12 cellular contexts compared by ENCODE assay signal in genomic region chr11:47377571-47378010, GRCh38. TPM values are rescaled to one million over a fixed set of nuclear protein-coding genes. Genes with fewer than 3 reads are reported as not detected.
DNase-seq lines count a peak whose midpoint lies in the region; ATAC-seq and TF ChIP-seq lines count a peak whose summit lies in the region.
"Had no signal": no experiment of that assay in that cellular context is flagged by ENCODE, and none has a peak within 500 bp of the region (broad histone marks: within the 10 kb centered on the region; RNA-seq: fewer than 3 reads in every experiment).

No MANE protein-coding gene starts in this region.

- H3K27me3 ChIP-seq in breast epithelium (no peaks in the 10 kb centered on the region), mammary epithelial cell (ENCODE audit: insufficient read depth, low read length) (no peaks in the 10 kb centered on the region), vagina (no peaks in the 10 kb centered on the region)

- BruUV-seq in mammary epithelial cell (replicated peaks; lab: Mats Ljungman, UMichigan), result no TSS peak

- intact Hi-C loops in breast epithelium (cut with DNase I; ENCODE audit: low total_unique reads) (no loop called here), mammary epithelial cell (cut with micrococcal nuclease) (no loop called here), vagina (cut with DNase I) (loop anchor here (5.0 to 10.0 kb wide), 2 partner anchors 75 to 237 kb away; no protein-coding TSS in a partner anchor)

- TF ChIP-seq CTCF in breast epithelium (IDR thresholded peaks at IDR 0.05), result no peak
- no peak for TF ChIP-seq CTCF in mammary epithelial cell (conservative IDR thresholded peaks at IDR 0.05 in 1 of 2, IDR thresholded peaks at IDR 0.05 in 1 of 2; ENCODE audit: extremely low read depth in 1 of 2, insufficient read depth in 1 of 2, low read depth in 1 of 2, low read length in 2 of 2)
- no peak for TF ChIP-seq CTCF in vagina (IDR thresholded peaks at IDR 0.05)

- no peaks in the 10 kb centered on the region for H3K9me3 Mint-ChIP-seq in memory B cell

- peaks cover 5% of the 10 kb centered on the region for H3K36me3 Mint-ChIP-seq in memory B cell

- in situ Hi-C loops in mammary epithelial cell (cut with MboI; ENCODE audit: low sequenced_read_pairs in 2 of 2), result no loop called here

- H3K4me3 ChIP-seq in breast epithelium, result peak overlapping the region; percentile 24 to 51 (median 44)
- H3K4me3 ChIP-seq in mammary epithelial cell (replicated peaks in 1 of 3; ENCODE audit: insufficient read depth in 1 of 3, low read depth in 2 of 3, low read length in 3 of 3), result no peak overlapping the region
- peak overlapping the region in 1 of 2 donors; percentile 29 for H3K4me3 ChIP-seq in vagina

- H3K4me2 ChIP-seq in mammary epithelial cell (ENCODE audit: insufficient read depth, low read depth, low read length), result no peak overlapping the region

- H3K27me3 Mint-ChIP-seq in memory B cell, result no peaks in the 10 kb centered on the region

- WGBS in mammary epithelial cell (ENCODE audit: low coverage, missing lambda C conversion rate), result 98% methylated on average over 5 of the region's 5 CpGs

- TF ChIP-seq POLR2A in breast epithelium (IDR thresholded peaks at IDR 0.05) (no peak), vagina (IDR thresholded peaks at IDR 0.05) (no peak)

- CTCF ChIA-PET in mammary epithelial cell (lab: Charles Lee; ENCODE audit: low non-redundant PET), result no interaction called here

- H3K36me3 ChIP-seq in breast epithelium, result no peaks in the 10 kb centered on the region
- no peaks in the 10 kb centered on the region for H3K36me3 ChIP-seq in mammary epithelial cell (ENCODE audit: insufficient read depth, low read length)
- H3K36me3 ChIP-seq in vagina, result no peaks in the 10 kb centered on the region

- no peak overlapping the region for H2AFZ ChIP-seq in mammary epithelial cell (ENCODE audit: low read depth, low read length)

- H3K4me3 Mint-ChIP-seq in memory B cell, result peak overlapping the region; percentile 98

- ATAC-seq in memory B cell (ENCODE audit: low read depth) (no peak), HG03565 (IDR thresholded peaks at IDR 0.05; ENCODE audit: unreplicated experiment) (no peak), GM21528 (IDR thresholded peaks at IDR 0.05; ENCODE audit: low FRiP score, unreplicated experiment) (no peak)

- H3K9me3 ChIP-seq in breast epithelium, result no peaks in the 10 kb centered on the region
- H3K9me3 ChIP-seq in mammary epithelial cell (replicated peaks; ENCODE audit: insufficient read depth, low read length), result no peaks in the 10 kb centered on the region
- no peaks in the 10 kb centered on the region for H3K9me3 ChIP-seq in vagina

- H3K27ac ChIP-seq in breast epithelium, result no peak overlapping the region
- no peak overlapping the region for H3K27ac ChIP-seq in mammary epithelial cell (ENCODE audit: insufficient read depth, low read depth, low read length)
- peak overlapping the region; percentile 44 for H3K27ac ChIP-seq in angular gyrus (ENCODE audit: low read depth, low read length)
- H3K27ac ChIP-seq in vagina, result peak overlapping the region; percentile 27

- H3K79me2 ChIP-seq in mammary epithelial cell (ENCODE audit: insufficient read depth, low read length), result no peaks in the 10 kb centered on the region

- dilution Hi-C loops in mammary epithelial cell (cut with HindIII; ENCODE audit: low sequenced_read_pairs), result loop anchor here (10.0 kb wide), 1 partner anchor 197 kb away; the partner anchor contains the start of genes KBTBD4 and NDUFS3

- H3K27ac Mint-ChIP-seq in memory B cell, result no peak overlapping the region

- H4K20me1 ChIP-seq in mammary epithelial cell (ENCODE audit: insufficient read depth, low read length), result no peaks in the 10 kb centered on the region

- H3K4me1 Mint-ChIP-seq in memory B cell, result peaks cover 18% of the 10 kb centered on the region

- DNase-seq in breast epithelium (ENCODE audit: low spot score in 2 of 2), result no peak
- DNase-seq in mammary epithelial cell, result no peak
- DNase-seq in memory B cell (ENCODE audit: low spot score in 2 of 2), result no peak
- no peak for DNase-seq in vagina (ENCODE audit: extremely low spot score in 2 of 2)
- DNase-seq in EL, result no peak
- DNase-seq: NCI-H2081 treated with DMSO at 0.1 percent for 48 hours, SHP77 treated with DMSO at 0.1 percent for 48 hours had no signal

- no peak overlapping the region for H3K9ac ChIP-seq in mammary epithelial cell (ENCODE audit: insufficient read depth, low read length)

- H3K4me1 ChIP-seq in breast epithelium, result no peaks in the 10 kb centered on the region
- H3K4me1 ChIP-seq in mammary epithelial cell (ENCODE audit: insufficient read depth, low read length), result peaks cover 9% of the 10 kb centered on the region
- H3K4me1 ChIP-seq in vagina, result no peaks in the 10 kb centered on the region

RNA-seq across cellular contexts. Expression of gene SPI1, which starts 0.8 kb away (rescaled TPM):
- total RNA-seq in breast epithelium (10 to 100 TPM; 12.5 to 34.9 (median 15.2) TPM), mammary epithelial cell (not detected), vagina (15.5 TPM)
- not detected for polyA plus RNA-seq in mammary epithelial cell
- polyA minus RNA-seq in mammary epithelial cell, result not detected
- total RNA-seq: A673; activated CD8-positive, alpha-beta memory T cell treated with anti-CD3 and anti-CD28 coated beads for 36 hours had no signal

RNA-seq across cellular contexts. Expression of gene MYBPC3, which starts 25.1 kb away (rescaled TPM):
- under 1 TPM in 2 of 3 donors, not detected in 1; under 0.01 TPM for total RNA-seq in breast epithelium
- not detected for total RNA-seq in mammary epithelial cell
- not detected for polyA plus RNA-seq in mammary epithelial cell
- not detected for polyA minus RNA-seq in mammary epithelial cell
- not detected for total RNA-seq in vagina
- total RNA-seq: A673; activated CD8-positive, alpha-beta memory T cell treated with anti-CD3 and anti-CD28 coated beads for 36 hours had no signal

RNA-seq across cellular contexts. Expression of gene SLC39A13, which starts 30.8 kb away (rescaled TPM):
- 10 to 100 TPM; 42.9 to 58.1 (median 52.8) TPM for total RNA-seq in breast epithelium
- 10 to 100 TPM; 55.5 to 97.2 TPM for total RNA-seq in mammary epithelial cell
- polyA plus RNA-seq in mammary epithelial cell, result 57.1 TPM
- polyA minus RNA-seq in mammary epithelial cell, result 31.6 TPM
- total RNA-seq in vagina, result 53.5 TPM

RNA-seq across cellular contexts. Expression of gene PSMC3, which starts 48.6 kb away (rescaled TPM):
- total RNA-seq in breast epithelium (100 to 1,000 TPM in 2 of 3 donors, 10 to 100 TPM in 1; 98.5 to 168 (median 144) TPM), mammary epithelial cell (100 to 1,000 TPM in 1 of 2 donors, 10 to 100 TPM in 1; 72.7 to 142 TPM), vagina (89.6 TPM)
- polyA plus RNA-seq in mammary epithelial cell, result 168 TPM
- 202 TPM for polyA minus RNA-seq in mammary epithelial cell

Comparison
In these comparisons a context has a peak if more than half of its experiments do, and no peak if none do; other contexts are left out.
1. H3K4me3 ChIP-seq: peak in breast epithelium (3 of 3); none in mammary epithelial cell (0 of 3).
2. RNA of gene SPI1, which starts 0.8 kb away (total RNA-seq): 15.5 TPM in vagina (single experiment) and 12.5 to 34.9 TPM in breast epithelium; not detected in mammary epithelial cell; every median in the first group is over 10 times any median in the second.
3. H3K27ac ChIP-seq: peak in angular gyrus (single experiment) and vagina (single experiment); none in breast epithelium (0 of 2) and mammary epithelial cell (single experiment).